ENCODE assay signal across 1 cellular context in the genomic region with DNA sequence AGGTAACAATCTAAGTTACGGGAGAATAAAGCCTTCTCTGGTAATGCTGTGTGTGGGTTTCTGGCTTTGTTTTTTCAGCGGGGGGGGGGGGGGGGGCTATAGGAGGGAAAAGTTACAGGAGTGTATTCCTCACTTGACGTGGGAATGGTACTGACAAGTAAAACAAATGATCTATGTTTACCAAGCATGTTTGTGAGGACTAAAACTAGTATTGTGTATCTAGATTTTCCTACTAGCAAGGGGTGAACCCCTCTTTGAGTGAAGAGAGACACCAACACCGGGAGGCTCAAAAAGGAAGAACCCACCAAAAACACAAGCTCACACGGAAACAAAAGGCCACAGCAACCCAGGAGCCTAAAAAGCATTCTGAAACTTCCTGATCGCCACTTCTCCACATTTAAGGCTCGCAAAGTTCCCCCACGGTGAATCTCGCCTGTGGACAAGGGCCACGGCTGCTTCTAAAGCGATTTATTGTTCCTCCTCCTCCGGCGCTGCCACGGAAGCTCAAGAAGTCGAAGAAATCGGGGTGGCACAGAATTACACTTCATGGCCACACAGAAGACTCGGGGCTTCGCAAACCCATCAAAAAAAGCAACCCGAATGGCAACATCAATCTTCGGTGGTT.
A peak's percentile ranks its signal among the peaks of the same experiment; 100 is the strongest.
TF ChIP-seq lines count a peak whose summit lies in the region.

No MANE protein-coding gene starts in this region.

TF ChIP-seq in K562, 482 proteins besides CTCF, POLR2A, EP300 and RAD21 (continued from another document):
- TF ChIP-seq SAFB (IDR thresholded peaks at IDR 0.05; ENCODE audit: borderline replicate concordance, low read depth, low read length) (0 out of 2 replicates have a peak, but pooled peaks have one; percentile 44), ARNT (IDR thresholded peaks at IDR 0.05) (0 out of 4 replicates have a peak, but pooled peaks of 1 of the 2 experiments have one; percentile 29), NONO (IDR thresholded peaks at IDR 0.05; ENCODE audit: low read depth in 2 of 2, low read length in 1 of 2) (0 out of 4 replicates have a peak, but pooled peaks of 1 of the 2 experiments have one; percentile 13), CHD4 (IDR thresholded peaks at IDR 0.05; ENCODE audit: insufficient read depth, insufficient replicate concordance, low read depth, low read length, poor library complexity, severe bottlenecking) (peak; percentile 36), NCOA4 (IDR thresholded peaks at IDR 0.05; ENCODE audit: partially characterized antibody) (no peak), CHD1 (IDR thresholded peaks at IDR 0.05; ENCODE audit: low read length) (peak; percentile 95), KAT7 (CRISPR knock-in tag; IDR thresholded peaks at IDR 0.05; ENCODE audit: borderline replicate concordance) (0 out of 2 replicates have a peak, but pooled peaks have one; percentile 32), VEZF1 (CRISPR knock-in tag; IDR thresholded peaks at IDR 0.05) (peak; percentile 88), RFX7 (CRISPR knock-in tag; IDR thresholded peaks at IDR 0.05) (no peak), BCOR (IDR thresholded peaks at IDR 0.05) (no peak), CEBPB (tag; IDR thresholded peaks at IDR 0.05) (no peak), FUS (optimal IDR thresholded peaks at IDR 0.05; ENCODE audit: low read depth, low read length) (no peak), EHMT2 (IDR thresholded peaks at IDR 0.05) (no peak), ZNF76 (CRISPR knock-in tag; IDR thresholded peaks at IDR 0.05; ENCODE audit: borderline replicate concordance) (no peak), MEF2D (tag; conservative IDR thresholded peaks at IDR 0.05; ENCODE audit: low read depth) (no peak), ZC3H4 (CRISPR knock-in tag; IDR thresholded peaks at IDR 0.05; ENCODE audit: borderline replicate concordance) (peak; percentile 62; the same call in 1 of the 2 replicates), KLF16 (IDR thresholded peaks at IDR 0.05) (no peak)
- TF ChIP-seq, protein P1, sequence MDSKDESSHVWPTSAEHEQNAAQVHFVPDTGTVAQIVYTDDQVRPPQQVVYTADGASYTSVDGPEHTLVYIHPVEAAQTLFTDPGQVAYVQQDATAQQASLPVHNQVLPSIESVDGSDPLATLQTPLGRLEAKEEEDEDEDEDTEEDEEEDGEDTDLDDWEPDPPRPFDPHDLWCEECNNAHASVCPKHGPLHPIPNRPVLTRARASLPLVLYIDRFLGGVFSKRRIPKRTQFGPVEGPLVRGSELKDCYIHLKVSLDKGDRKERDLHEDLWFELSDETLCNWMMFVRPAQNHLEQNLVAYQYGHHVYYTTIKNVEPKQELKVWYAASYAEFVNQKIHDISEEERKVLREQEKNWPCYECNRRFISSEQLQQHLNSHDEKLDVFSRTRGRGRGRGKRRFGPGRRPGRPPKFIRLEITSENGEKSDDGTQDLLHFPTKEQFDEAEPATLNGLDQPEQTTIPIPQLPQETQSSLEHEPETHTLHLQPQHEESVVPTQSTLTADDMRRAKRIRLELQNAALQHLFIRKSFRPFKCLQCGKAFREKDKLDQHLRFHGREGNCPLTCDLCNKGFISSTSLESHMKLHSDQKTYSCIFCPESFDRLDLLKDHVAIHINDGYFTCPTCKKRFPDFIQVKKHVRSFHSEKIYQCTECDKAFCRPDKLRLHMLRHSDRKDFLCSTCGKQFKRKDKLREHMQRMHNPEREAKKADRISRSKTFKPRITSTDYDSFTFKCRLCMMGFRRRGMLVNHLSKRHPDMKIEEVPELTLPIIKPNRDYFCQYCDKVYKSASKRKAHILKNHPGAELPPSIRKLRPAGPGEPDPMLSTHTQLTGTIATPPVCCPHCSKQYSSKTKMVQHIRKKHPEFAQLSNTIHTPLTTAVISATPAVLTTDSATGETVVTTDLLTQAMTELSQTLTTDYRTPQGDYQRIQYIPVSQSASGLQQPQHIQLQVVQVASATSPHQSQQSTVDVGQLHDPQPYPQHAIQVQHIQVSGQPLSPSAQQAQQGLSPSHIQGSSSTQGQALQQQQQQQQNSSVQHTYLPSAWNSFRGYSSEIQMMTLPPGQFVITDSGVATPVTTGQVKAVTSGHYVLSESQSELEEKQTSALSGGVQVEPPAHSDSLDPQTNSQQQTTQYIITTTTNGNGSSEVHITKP (IDR thresholded peaks at IDR 0.05; ENCODE audit: partially characterized antibody): peak; percentile 84
- TF ChIP-seq, protein P2, sequence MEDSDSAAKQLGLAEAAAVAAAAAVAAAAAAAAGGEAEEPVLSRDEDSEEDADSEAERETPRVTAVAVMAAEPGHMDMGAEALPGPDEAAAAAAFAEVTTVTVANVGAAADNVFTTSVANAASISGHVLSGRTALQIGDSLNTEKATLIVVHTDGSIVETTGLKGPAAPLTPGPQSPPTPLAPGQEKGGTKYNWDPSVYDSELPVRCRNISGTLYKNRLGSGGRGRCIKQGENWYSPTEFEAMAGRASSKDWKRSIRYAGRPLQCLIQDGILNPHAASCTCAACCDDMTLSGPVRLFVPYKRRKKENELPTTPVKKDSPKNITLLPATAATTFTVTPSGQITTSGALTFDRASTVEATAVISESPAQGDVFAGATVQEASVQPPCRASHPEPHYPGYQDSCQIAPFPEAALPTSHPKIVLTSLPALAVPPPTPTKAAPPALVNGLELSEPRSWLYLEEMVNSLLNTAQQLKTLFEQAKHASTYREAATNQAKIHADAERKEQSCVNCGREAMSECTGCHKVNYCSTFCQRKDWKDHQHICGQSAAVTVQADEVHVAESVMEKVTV (CRISPR knock-in tag; IDR thresholded peaks at IDR 0.05): 0 out of 2 replicates have a peak, but pooled peaks have one; percentile 5
- TF ChIP-seq, protein P3, sequence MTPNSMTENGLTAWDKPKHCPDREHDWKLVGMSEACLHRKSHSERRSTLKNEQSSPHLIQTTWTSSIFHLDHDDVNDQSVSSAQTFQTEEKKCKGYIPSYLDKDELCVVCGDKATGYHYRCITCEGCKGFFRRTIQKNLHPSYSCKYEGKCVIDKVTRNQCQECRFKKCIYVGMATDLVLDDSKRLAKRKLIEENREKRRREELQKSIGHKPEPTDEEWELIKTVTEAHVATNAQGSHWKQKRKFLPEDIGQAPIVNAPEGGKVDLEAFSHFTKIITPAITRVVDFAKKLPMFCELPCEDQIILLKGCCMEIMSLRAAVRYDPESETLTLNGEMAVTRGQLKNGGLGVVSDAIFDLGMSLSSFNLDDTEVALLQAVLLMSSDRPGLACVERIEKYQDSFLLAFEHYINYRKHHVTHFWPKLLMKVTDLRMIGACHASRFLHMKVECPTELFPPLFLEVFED (CRISPR knock-in tag; conservative IDR thresholded peaks at IDR 0.05): no peak
